Comparison of ENCODE assay signal across 34 cellular contexts in the genomic region with DNA sequence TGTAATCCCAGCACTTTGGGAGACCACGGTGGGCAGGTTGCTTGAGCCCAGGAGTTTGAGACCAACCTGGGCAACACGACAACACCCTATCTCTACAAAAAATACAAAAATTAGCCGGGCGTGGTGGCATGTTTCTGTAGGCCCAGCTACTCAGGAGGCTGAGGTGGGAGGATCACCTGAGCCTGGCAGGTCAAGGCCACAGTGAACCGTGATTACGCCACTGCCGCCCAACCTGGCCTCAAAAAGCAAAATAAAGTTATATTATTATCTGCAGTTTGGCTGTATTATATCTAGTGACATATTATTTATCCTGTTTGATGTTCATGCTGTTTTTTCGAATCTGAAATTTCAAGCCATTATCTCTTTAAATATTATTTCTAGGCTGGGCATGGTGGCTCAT.
"Had no signal": no experiment of that assay in that cellular context is flagged by ENCODE, and none has a peak within 500 bp of the region (broad histone marks: within the 10 kb centered on the region; RNA-seq: fewer than 3 reads in every experiment).

No MANE protein-coding gene starts in this region.

- H3K36me3 Mint-ChIP-seq: activated naive CD4-positive, alpha-beta T cell treated with anti-CD3 and anti-CD28 coated beads, Interleukin-2, amount 50 U/mL, for 24 hours had no signal

- FAIRE-seq: astrocyte, bronchial epithelial cell, colon, frontal cortex had no signal

- H3K27me3 ChIP-seq: brain microvascular endothelial cell had no signal

- DNase-seq: activated B cell treated with CpG ODN at 0.5 μM for 24 hours; activated CD4-positive, alpha-beta memory T cell treated with anti-CD3 and anti-CD28 coated beads for 36 hours; activated CD4-positive, alpha-beta T cell treated with anti-CD3 and anti-CD28 coated beads for 48 hours; activated CD8-positive, alpha-beta memory T cell treated with anti-CD3 and anti-CD28 coated beads, Interleukin-2, amount 10 ng/mL, durations not matched to agents 7 days and 5 days; activated CD8-positive, alpha-beta memory T cell treated with anti-CD3 and anti-CD28 coated beads, Interleukin-2, amount 50 U/mL, for 4 hours; activated CD8-positive, alpha-beta T cell treated with anti-CD3 and anti-CD28 coated beads, Interleukin-2, amount 10 ng/mL, durations not matched to agents 7 days and 5 days; activated effector memory CD4-positive, alpha-beta T cell treated with anti-CD3 and anti-CD28 coated beads, Interleukin-2, amount 50 U/mL, for 16 hours; activated naive CD4-positive, alpha-beta T cell treated with anti-CD3 and anti-CD28 coated beads for 36 hours; activated T-cell treated with anti-CD3 and anti-CD28 coated beads, Interleukin-2, amount 50 U/mL, for 1 hour; activated T-cell treated with anti-CD3 and anti-CD28 coated beads, Interleukin-2, amount 50 U/mL, for 48 hours; amniotic stem cell; anterior cingulate cortex; brain microvascular endothelial cell; caudate nucleus; cortex of kidney; dermis blood vessel endothelial cell; effector CD4-positive, alpha-beta T cell; effector memory CD8-positive, alpha-beta T cell; foreskin fibroblast; head of caudate nucleus; T-helper 1 cell; T-helper 17 cell; T1000; WERI-Rb-1 had no signal

- H3K27me3 Mint-ChIP-seq: activated CD4-positive, alpha-beta memory T cell treated with anti-CD3 and anti-CD28 coated beads for 36 hours; activated CD8-positive, alpha-beta memory T cell treated with anti-CD3 and anti-CD28 coated beads, Interleukin-2, amount 10 ng/mL, durations not matched to agents 7 days and 5 days; activated naive CD4-positive, alpha-beta T cell treated with anti-CD3 and anti-CD28 coated beads, Interleukin-2, amount 50 U/mL, for 24 hours; effector memory CD8-positive, alpha-beta T cell; T-helper 17 cell had no signal

- H3K4me3 Mint-ChIP-seq: activated B cell treated with CpG ODN at 0.5 μM for 24 hours; activated CD4-positive, alpha-beta memory T cell treated with anti-CD3 and anti-CD28 coated beads for 36 hours; activated CD8-positive, alpha-beta memory T cell treated with anti-CD3 and anti-CD28 coated beads, Interleukin-2, amount 10 ng/mL, durations not matched to agents 7 days and 5 days; activated CD8-positive, alpha-beta T cell treated with anti-CD3 and anti-CD28 coated beads, Interleukin-2, amount 10 ng/mL, durations not matched to agents 7 days and 5 days; activated naive CD4-positive, alpha-beta T cell treated with anti-CD3 and anti-CD28 coated beads for 36 hours; activated naive CD4-positive, alpha-beta T cell treated with anti-CD3 and anti-CD28 coated beads, Interleukin-2, amount 50 U/mL, for 24 hours; activated T-helper 1 cell treated with anti-CD3 and anti-CD28 coated beads, Interleukin-12 subunit alpha, Interleukin-12 subunit beta, Interleukin-2, Interleukin-4 antibody, amounts not matched to agents 30 ng/mL and 10 ng/mL and 1 ng/mL, durations not matched to agents 14 hours and 24 hours and 36 hours; effector memory CD8-positive, alpha-beta T cell; T-helper 17 cell; T-helper 2 cell treated with Interferon-gamma antibody and Interleukin-4, amounts not matched to agents 5 μg/mL and 100 μg/mL, for 36 hours had no signal

- ATAC-seq: activated CD4-positive, CD25-positive, alpha-beta regulatory T cell treated with anti-CD3 and anti-CD28 coated beads, Interleukin-2, amount 50 U/mL, for 24 hours; activated CD8-positive, alpha-beta memory T cell treated with anti-CD3 and anti-CD28 coated beads, Interleukin-2, amount 10 ng/mL, durations not matched to agents 7 days and 5 days; activated CD8-positive, alpha-beta T cell treated with anti-CD3 and anti-CD28 coated beads, Interleukin-2, amount 10 ng/mL, durations not matched to agents 7 days and 5 days; effector memory CD8-positive, alpha-beta T cell; esophagus mucosa; T-helper 17 cell had no signal

- H3K27ac Mint-ChIP-seq: activated B cell treated with CpG ODN at 0.5 μM for 24 hours; activated CD4-positive, alpha-beta memory T cell treated with anti-CD3 and anti-CD28 coated beads for 36 hours; activated CD8-positive, alpha-beta memory T cell treated with anti-CD3 and anti-CD28 coated beads, Interleukin-2, amount 10 ng/mL, durations not matched to agents 7 days and 5 days; activated CD8-positive, alpha-beta T cell treated with anti-CD3 and anti-CD28 coated beads, Interleukin-2, amount 10 ng/mL, durations not matched to agents 7 days and 5 days; activated naive CD4-positive, alpha-beta T cell treated with anti-CD3 and anti-CD28 coated beads for 36 hours; activated T-helper 1 cell treated with anti-CD3 and anti-CD28 coated beads, Interleukin-12 subunit alpha, Interleukin-12 subunit beta, Interleukin-2, Interleukin-4 antibody, amounts not matched to agents 30 ng/mL and 10 ng/mL and 1 ng/mL, durations not matched to agents 14 hours and 24 hours and 36 hours; activated T-helper 2 cell treated with anti-CD3 and anti-CD28 coated beads, Interferon-gamma antibody, Interleukin-2, Interleukin-4, amounts not matched to agents 10 μg/mL and 5 μg/mL and 100 μg/mL, durations not matched to agents 14 hours and 24 hours and 36 hours; effector memory CD8-positive, alpha-beta T cell; T-helper 17 cell; T-helper 2 cell treated with Interferon-gamma antibody and Interleukin-4, amounts not matched to agents 5 μg/mL and 100 μg/mL, for 36 hours had no signal

- H3K9me3 Mint-ChIP-seq: activated B cell treated with CpG ODN at 0.5 μM for 24 hours; activated CD4-positive, alpha-beta memory T cell treated with anti-CD3 and anti-CD28 coated beads for 36 hours; activated naive CD4-positive, alpha-beta T cell treated with anti-CD3 and anti-CD28 coated beads for 36 hours; activated naive CD4-positive, alpha-beta T cell treated with anti-CD3 and anti-CD28 coated beads, Interleukin-2, amount 50 U/mL, for 24 hours; activated T-helper 1 cell treated with anti-CD3 and anti-CD28 coated beads, Interleukin-12 subunit alpha, Interleukin-12 subunit beta, Interleukin-2, Interleukin-4 antibody, amounts not matched to agents 30 ng/mL and 10 ng/mL and 1 ng/mL, durations not matched to agents 14 hours and 24 hours and 36 hours; activated T-helper 2 cell treated with anti-CD3 and anti-CD28 coated beads, Interferon-gamma antibody, Interleukin-2, Interleukin-4, amounts not matched to agents 10 μg/mL and 5 μg/mL and 100 μg/mL, durations not matched to agents 14 hours and 24 hours and 36 hours; effector memory CD8-positive, alpha-beta T cell; T-helper 2 cell treated with Interferon-gamma antibody and Interleukin-4, amounts not matched to agents 5 μg/mL and 100 μg/mL, for 36 hours had no signal

- H3K27ac ChIP-seq: brain microvascular endothelial cell, WERI-Rb-1 had no signal
